Comparison of ENCODE assay signal across 1 cellular context in the genomic region with DNA sequence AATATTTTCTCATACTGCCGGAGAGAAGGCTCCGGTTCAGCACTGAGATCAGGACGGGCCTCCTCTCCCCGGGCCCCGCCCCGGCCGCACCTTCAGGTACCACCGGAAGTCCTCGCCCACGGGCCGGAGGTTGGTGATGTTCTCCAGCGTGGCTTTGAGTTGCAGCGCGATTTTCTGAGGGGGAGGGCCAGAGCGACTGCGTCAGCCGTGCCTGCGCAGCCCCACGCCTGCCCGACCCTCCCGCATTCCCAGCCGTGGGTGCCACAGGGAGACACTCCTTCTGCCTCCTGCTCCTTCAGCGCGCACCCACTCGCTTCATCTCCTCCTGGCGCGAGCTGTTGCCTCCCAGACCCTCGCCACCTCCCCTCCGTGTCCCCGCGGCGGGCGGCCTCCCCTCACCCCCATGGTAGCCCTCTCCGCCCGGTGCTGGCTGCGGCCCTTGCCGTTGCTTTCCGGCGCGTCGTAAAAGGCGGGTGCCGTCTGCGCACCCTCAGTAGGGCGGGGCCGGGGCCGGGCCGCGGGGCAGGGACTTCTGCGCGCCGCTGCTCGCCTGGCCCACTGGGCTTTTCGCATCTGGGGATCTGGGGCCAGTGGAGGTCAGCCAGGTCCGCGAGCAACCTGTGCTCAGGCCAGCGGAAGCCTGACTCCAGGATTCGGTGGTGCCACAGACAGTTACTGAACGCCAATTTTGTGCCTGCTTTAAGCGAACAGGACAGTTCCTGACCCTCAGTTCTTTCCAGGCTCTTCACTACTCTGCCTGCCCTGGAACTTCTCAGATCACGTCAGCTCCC.
TF ChIP-seq lines count a peak whose summit lies in the region.

A gene (minus strand): TSS at position 464 of the 791 bp plus-strand sequence. CDS start 59 bp downstream, at position 405.

TF ChIP-seq in HepG2, 621 proteins besides CTCF, POLR2A, EP300 and RAD21 (continued from another document and continues in another):
- TF ChIP-seq, protein P1, sequence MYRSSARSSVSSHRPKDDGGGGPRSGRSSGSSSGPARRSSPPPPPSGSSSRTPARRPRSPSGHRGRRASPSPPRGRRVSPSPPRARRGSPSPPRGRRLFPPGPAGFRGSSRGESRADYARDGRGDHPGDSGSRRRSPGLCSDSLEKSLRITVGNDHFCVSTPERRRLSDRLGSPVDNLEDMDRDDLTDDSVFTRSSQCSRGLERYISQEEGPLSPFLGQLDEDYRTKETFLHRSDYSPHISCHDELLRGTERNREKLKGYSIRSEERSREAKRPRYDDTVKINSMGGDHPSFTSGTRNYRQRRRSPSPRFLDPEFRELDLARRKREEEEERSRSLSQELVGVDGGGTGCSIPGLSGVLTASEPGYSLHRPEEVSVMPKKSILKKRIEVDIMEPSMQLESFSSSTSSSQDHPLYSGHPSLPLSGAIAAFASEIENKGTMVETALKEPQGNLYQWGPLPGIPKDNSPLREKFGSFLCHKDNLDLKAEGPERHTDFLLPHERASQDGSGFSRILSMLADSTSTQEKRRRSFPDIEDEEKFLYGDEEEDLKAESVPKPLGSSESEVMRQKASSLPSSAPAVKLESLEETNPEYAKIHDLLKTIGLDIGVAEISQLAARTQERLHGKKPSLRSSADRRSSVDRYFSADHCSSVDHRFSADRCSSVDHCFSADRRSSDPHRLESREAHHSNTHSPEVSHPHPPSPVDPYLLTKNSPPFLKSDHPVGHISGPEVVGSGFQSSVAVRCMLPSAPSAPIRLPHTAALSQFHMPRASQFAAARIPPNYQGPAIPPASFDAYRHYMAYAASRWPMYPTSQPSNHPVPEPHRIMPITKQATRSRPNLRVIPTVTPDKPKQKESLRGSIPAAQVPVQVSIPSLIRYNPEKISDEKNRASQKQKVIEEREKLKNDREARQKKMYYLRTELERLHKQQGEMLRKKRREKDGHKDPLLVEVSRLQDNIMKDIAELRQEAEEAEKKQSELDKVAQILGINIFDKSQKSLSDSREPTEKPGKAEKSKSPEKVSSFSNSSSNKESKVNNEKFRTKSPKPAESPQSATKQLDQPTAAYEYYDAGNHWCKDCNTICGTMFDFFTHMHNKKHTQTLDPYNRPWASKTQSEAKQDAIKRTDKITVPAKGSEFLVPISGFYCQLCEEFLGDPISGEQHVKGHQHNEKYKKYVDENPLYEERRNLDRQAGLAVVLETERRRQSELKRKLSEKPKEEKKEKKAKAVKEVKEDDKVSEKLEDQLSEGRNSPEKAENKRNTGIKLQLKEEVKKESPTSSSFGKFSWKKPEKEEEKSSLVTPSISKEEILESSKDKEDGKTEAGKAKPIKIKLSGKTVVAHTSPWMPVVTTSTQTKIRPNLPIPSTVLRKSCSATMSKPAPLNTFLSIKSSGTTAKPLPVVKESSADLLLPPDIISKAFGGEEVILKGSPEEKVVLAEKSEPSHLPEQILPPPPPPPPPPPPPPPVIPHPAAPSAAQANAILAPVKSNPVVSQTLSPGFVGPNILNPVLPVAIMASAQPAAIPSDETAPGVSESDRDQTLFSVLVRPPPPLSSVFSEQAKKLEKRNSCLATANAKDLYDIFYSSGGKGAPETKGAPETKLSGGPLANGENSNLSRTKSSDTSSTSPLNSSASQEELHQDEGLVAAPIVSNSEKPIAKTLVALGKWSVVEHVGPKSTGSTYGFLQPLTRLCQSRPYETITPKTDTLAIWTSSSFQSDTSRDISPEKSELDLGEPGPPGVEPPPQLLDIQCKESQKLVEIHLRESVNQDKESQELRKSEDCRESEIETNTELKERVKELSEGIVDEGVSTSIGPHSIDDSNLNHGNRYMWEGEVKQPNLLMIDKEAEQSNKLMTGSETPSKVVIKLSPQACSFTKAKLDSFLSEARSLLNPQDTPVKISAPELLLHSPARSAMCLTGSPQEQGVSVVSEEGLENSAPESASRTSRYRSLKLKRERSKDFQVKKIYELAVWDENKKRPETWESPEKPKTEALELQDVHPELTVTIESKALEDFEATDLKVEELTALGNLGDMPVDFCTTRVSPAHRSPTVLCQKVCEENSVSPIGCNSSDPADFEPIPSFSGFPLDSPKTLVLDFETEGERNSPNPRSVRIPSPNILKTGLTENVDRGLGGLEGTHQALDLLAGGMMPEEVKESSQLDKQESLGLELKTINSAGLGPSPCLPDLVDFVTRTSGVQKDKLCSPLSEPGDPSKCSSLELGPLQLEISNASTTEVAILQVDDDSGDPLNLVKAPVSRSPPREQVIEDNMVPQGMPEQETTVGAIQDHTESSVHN (CRISPR knock-in tag; IDR thresholded peaks at IDR 0.05) = peak; percentile 92; the same call in 1 of the 2 replicates
- TF ChIP-seq ZFYVE20 (CRISPR knock-in tag; IDR thresholded peaks at IDR 0.05; ENCODE audit: borderline replicate concordance, low read depth) (0 out of 2 replicates have a peak, but pooled peaks have one; percentile 82), ZNF619 (CRISPR knock-in tag; IDR thresholded peaks at IDR 0.05) (peak; percentile 99), ATF7-NPFF (CRISPR knock-in tag; IDR thresholded peaks at IDR 0.05; ENCODE audit: low read depth) (peak; percentile 85), DMAP1 (CRISPR knock-in tag; IDR thresholded peaks at IDR 0.05) (peak; percentile 99), TCF7L2 (IDR thresholded peaks at IDR 0.05; ENCODE audit: low read depth, low read length) (no peak), ZSCAN21 (CRISPR knock-in tag; IDR thresholded peaks at IDR 0.05; ENCODE audit: borderline replicate concordance) (peak; percentile 92), POLR2AphosphoS2 (IDR thresholded peaks at IDR 0.05; ENCODE audit: low read depth, low read length) (no peak), MYC (CRISPR knock-in tag; IDR thresholded peaks at IDR 0.05; ENCODE audit: borderline replicate concordance) (peak; percentile 97), BRD4 (CRISPR knock-in tag; IDR thresholded peaks at IDR 0.05) (peak; percentile 95), IRF2 (CRISPR knock-in tag; IDR thresholded peaks at IDR 0.05) (peak; percentile 85), ZNF367 (CRISPR knock-in tag; IDR thresholded peaks at IDR 0.05; ENCODE audit: borderline replicate concordance) (no peak), ZNF382 (CRISPR knock-in tag; IDR thresholded peaks at IDR 0.05; ENCODE audit: borderline replicate concordance) (no peak), TMF1 (CRISPR knock-in tag; IDR thresholded peaks at IDR 0.05; ENCODE audit: low read depth) (peak; percentile 62; the same call in 1 of the 2 replicates), ZKSCAN1 (IDR thresholded peaks at IDR 0.05; ENCODE audit: low read length) (no peak), MED8 (CRISPR knock-in tag; IDR thresholded peaks at IDR 0.05; ENCODE audit: insufficient replicate concordance) (peak; percentile 92), NFYC (CRISPR knock-in tag; IDR thresholded peaks at IDR 0.05) (0 out of 2 replicates have a peak, but pooled peaks have one; percentile 1), ZNF253 (CRISPR knock-in tag; IDR thresholded peaks at IDR 0.05; ENCODE audit: borderline replicate concordance) (no peak), ZNF232 (CRISPR knock-in tag; IDR thresholded peaks at IDR 0.05; ENCODE audit: borderline replicate concordance) (peak; percentile 82; the same call in 1 of the 2 replicates), ZNF75D (CRISPR knock-in tag; IDR thresholded peaks at IDR 0.05; ENCODE audit: borderline replicate concordance) (no peak), ERF (CRISPR knock-in tag; IDR thresholded peaks at IDR 0.05) (peak; percentile 95), ISX (CRISPR knock-in tag; conservative IDR thresholded peaks at IDR 0.05) (no peak), ELF1 (CRISPR knock-in tag; IDR thresholded peaks at IDR 0.05) (peak; percentile 80), PHB2 (IDR thresholded peaks at IDR 0.05; ENCODE audit: partially characterized antibody) (no peak), REXO4 (CRISPR knock-in tag; IDR thresholded peaks at IDR 0.05; ENCODE audit: borderline replicate concordance) (no peak), REPIN1 (CRISPR knock-in tag; IDR thresholded peaks at IDR 0.05; ENCODE audit: borderline replicate concordance, low read depth) (peak; percentile 85; the same call in 1 of the 2 replicates), PLRG1 (conservative IDR thresholded peaks at IDR 0.05) (no peak), BHLHE40 (IDR thresholded peaks at IDR 0.05; ENCODE audit: low read length) (peak; percentile 6; the same call in 1 of the 2 replicates), PCBP1 (IDR thresholded peaks at IDR 0.05; ENCODE audit: borderline replicate concordance, low read depth, low read length) (peak; percentile 76; the same call in 1 of the 2 replicates), POLR2G (IDR thresholded peaks at IDR 0.05; ENCODE audit: low read depth, low read length) (peak; percentile 99)
- TF ChIP-seq, protein P2, sequence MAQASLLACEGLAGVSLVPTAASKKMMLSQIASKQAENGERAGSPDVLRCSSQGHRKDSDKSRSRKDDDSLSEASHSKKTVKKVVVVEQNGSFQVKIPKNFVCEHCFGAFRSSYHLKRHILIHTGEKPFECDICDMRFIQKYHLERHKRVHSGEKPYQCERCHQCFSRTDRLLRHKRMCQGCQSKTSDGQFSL (CRISPR knock-in tag; IDR thresholded peaks at IDR 0.05) = peak; percentile 67; the same call in 1 of the 2 replicates
- TF ChIP-seq, protein P3, sequence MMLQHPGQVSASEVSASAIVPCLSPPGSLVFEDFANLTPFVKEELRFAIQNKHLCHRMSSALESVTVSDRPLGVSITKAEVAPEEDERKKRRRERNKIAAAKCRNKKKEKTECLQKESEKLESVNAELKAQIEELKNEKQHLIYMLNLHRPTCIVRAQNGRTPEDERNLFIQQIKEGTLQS (CRISPR knock-in tag; IDR thresholded peaks at IDR 0.05) = no peak
- TF ChIP-seq, protein P4, sequence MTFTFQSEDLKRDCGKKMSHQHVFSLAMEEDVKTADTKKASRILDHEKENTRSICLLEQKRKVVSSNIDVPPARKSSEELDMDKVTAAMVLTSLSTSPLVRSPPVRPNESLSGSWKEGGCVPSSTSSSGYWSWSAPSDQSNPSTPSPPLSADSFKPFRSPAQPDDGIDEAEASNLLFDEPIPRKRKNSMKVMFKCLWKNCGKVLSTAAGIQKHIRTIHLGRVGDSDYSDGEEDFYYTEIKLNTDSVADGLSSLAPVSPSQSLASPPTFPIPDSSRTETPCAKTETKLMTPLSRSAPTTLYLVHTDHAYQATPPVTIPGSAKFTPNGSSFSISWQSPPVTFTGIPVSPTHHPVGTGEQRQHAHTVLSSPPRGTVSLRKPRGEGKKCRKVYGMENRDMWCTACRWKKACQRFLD (CRISPR knock-in tag; IDR thresholded peaks at IDR 0.05; ENCODE audit: borderline replicate concordance) = peak; percentile 61; the same call in 1 of the 2 replicates
- TF ChIP-seq, protein P5, sequence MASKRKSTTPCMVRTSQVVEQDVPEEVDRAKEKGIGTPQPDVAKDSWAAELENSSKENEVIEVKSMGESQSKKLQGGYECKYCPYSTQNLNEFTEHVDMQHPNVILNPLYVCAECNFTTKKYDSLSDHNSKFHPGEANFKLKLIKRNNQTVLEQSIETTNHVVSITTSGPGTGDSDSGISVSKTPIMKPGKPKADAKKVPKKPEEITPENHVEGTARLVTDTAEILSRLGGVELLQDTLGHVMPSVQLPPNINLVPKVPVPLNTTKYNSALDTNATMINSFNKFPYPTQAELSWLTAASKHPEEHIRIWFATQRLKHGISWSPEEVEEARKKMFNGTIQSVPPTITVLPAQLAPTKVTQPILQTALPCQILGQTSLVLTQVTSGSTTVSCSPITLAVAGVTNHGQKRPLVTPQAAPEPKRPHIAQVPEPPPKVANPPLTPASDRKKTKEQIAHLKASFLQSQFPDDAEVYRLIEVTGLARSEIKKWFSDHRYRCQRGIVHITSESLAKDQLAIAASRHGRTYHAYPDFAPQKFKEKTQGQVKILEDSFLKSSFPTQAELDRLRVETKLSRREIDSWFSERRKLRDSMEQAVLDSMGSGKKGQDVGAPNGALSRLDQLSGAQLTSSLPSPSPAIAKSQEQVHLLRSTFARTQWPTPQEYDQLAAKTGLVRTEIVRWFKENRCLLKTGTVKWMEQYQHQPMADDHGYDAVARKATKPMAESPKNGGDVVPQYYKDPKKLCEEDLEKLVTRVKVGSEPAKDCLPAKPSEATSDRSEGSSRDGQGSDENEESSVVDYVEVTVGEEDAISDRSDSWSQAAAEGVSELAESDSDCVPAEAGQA (IDR thresholded peaks at IDR 0.05; ENCODE audit: low read depth) = no peak
- TF ChIP-seq, protein P5 (CRISPR knock-in tag; IDR thresholded peaks at IDR 0.05; ENCODE audit: borderline replicate concordance) = peak; percentile 84; the same call in 1 of the 2 replicates
- TF ChIP-seq, protein P6, sequence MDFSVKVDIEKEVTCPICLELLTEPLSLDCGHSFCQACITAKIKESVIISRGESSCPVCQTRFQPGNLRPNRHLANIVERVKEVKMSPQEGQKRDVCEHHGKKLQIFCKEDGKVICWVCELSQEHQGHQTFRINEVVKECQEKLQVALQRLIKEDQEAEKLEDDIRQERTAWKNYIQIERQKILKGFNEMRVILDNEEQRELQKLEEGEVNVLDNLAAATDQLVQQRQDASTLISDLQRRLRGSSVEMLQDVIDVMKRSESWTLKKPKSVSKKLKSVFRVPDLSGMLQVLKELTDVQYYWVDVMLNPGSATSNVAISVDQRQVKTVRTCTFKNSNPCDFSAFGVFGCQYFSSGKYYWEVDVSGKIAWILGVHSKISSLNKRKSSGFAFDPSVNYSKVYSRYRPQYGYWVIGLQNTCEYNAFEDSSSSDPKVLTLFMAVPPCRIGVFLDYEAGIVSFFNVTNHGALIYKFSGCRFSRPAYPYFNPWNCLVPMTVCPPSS (IDR thresholded peaks at IDR 0.05) = no peak
- TF ChIP-seq, protein P7, sequence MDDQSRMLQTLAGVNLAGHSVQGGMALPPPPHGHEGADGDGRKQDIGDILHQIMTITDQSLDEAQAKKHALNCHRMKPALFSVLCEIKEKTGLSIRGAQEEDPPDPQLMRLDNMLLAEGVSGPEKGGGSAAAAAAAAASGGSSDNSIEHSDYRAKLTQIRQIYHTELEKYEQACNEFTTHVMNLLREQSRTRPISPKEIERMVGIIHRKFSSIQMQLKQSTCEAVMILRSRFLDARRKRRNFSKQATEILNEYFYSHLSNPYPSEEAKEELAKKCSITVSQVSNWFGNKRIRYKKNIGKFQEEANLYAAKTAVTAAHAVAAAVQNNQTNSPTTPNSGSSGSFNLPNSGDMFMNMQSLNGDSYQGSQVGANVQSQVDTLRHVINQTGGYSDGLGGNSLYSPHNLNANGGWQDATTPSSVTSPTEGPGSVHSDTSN (CRISPR knock-in tag; IDR thresholded peaks at IDR 0.05; ENCODE audit: borderline replicate concordance) = no peak
